In the genomic region with DNA sequence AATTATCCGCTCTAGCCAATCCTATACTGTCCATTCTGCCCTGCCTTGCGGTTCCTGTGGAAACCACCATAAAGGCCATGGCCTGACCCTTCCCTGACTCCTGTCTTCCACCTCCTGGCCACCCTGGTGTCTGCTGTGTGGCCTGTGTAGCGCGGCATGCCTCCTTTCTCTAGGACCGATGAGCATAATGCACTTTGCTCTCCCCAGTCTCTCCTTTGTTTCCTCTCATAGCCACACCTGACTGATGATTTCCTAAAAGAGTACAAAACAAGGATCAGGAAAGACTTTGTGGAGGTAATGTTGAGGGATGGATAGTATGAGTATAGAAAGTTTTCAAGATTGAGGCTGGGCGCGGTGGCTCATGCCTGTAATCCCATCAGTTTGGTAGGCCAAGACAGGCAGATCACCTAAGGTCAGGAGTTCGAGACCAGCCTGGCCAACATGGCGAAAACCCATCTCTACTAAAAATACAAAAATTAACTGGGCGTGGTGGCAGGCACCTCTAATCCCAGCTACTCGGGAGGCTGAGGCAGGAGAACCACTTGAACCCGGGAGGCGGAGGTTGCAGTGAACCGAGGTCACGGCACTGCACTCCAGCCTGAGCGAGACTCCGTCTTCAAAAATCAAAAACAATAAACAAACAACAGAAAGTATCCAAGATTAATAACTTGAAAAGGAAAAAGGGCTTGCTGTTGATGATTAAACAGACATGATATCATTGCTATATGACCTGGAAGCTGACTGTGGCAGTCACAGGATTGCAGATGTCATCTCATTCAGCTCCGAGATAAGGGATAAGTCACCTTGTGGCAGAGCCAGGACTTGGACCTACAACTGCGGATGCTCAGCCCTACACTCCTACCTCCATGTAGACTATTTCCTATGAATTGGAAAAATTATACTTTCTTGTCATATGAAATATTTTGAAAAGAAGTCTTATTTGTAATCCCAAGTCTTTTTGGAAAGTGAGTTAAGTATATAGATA, we compare ENCODE assay signal across 1 cellular context.
TF ChIP-seq lines count a peak whose summit lies in the region.

No MANE protein-coding gene starts in this region.

TF ChIP-seq in HepG2, 621 proteins besides CTCF, POLR2A, EP300 and RAD21 (continued from another document and continues in another):
- TF ChIP-seq, protein P1, sequence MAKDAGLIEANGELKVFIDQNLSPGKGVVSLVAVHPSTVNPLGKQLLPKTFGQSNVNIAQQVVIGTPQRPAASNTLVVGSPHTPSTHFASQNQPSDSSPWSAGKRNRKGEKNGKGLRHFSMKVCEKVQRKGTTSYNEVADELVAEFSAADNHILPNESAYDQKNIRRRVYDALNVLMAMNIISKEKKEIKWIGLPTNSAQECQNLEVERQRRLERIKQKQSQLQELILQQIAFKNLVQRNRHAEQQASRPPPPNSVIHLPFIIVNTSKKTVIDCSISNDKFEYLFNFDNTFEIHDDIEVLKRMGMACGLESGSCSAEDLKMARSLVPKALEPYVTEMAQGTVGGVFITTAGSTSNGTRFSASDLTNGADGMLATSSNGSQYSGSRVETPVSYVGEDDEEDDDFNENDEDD (CRISPR knock-in tag; IDR thresholded peaks at IDR 0.05; ENCODE audit: borderline replicate concordance), result 0 out of 2 replicates have a peak, but pooled peaks have one; percentile 18
- TF ChIP-seq KMT2A (CRISPR knock-in tag; IDR thresholded peaks at IDR 0.05) (peak; percentile 60; the same call in 1 of the 2 replicates), HNF1A (IDR thresholded peaks at IDR 0.05; ENCODE audit: low read depth) (0 out of 2 replicates have a peak, but pooled peaks have one; percentile 6), HNF1A (CRISPR knock-in tag; IDR thresholded peaks at IDR 0.05; ENCODE audit: borderline replicate concordance) (no peak; the same call in 1 of the 2 replicates), NFRKB (IDR thresholded peaks at IDR 0.05) (no peak), GATAD2A (CRISPR knock-in tag; IDR thresholded peaks at IDR 0.05) (peak; percentile 87), ZBTB21 (CRISPR knock-in tag; IDR thresholded peaks at IDR 0.05) (no peak), MTERF4 (CRISPR knock-in tag; IDR thresholded peaks at IDR 0.05) (no peak), ZSCAN12 (CRISPR knock-in tag; IDR thresholded peaks at IDR 0.05) (no peak), NPAS2 (CRISPR knock-in tag; IDR thresholded peaks at IDR 0.05; ENCODE audit: borderline replicate concordance) (no peak), ZNF605 (CRISPR knock-in tag; IDR thresholded peaks at IDR 0.05) (peak; percentile 40; the same call in 1 of the 2 replicates), NFE2L1 (CRISPR knock-in tag; IDR thresholded peaks at IDR 0.05; ENCODE audit: borderline replicate concordance) (no peak), RXRB (CRISPR knock-in tag; IDR thresholded peaks at IDR 0.05; ENCODE audit: borderline replicate concordance) (peak; percentile 83), ZBTB37 (CRISPR knock-in tag; IDR thresholded peaks at IDR 0.05) (no peak), HOXA3 (CRISPR knock-in tag; IDR thresholded peaks at IDR 0.05) (peak; percentile 53; the same call in 1 of the 2 replicates), POLR2AphosphoS5 (IDR thresholded peaks at IDR 0.05; ENCODE audit: low read depth, low read length) (no peak; the same call in 1 of the 2 replicates), ZNF333 (CRISPR knock-in tag; IDR thresholded peaks at IDR 0.05; ENCODE audit: borderline replicate concordance) (no peak), ZSCAN30 (CRISPR knock-in tag; IDR thresholded peaks at IDR 0.05) (no peak), ATF2 (CRISPR knock-in tag; IDR thresholded peaks at IDR 0.05) (no peak; the same call in 1 of the 2 replicates)
- TF ChIP-seq, protein P2, sequence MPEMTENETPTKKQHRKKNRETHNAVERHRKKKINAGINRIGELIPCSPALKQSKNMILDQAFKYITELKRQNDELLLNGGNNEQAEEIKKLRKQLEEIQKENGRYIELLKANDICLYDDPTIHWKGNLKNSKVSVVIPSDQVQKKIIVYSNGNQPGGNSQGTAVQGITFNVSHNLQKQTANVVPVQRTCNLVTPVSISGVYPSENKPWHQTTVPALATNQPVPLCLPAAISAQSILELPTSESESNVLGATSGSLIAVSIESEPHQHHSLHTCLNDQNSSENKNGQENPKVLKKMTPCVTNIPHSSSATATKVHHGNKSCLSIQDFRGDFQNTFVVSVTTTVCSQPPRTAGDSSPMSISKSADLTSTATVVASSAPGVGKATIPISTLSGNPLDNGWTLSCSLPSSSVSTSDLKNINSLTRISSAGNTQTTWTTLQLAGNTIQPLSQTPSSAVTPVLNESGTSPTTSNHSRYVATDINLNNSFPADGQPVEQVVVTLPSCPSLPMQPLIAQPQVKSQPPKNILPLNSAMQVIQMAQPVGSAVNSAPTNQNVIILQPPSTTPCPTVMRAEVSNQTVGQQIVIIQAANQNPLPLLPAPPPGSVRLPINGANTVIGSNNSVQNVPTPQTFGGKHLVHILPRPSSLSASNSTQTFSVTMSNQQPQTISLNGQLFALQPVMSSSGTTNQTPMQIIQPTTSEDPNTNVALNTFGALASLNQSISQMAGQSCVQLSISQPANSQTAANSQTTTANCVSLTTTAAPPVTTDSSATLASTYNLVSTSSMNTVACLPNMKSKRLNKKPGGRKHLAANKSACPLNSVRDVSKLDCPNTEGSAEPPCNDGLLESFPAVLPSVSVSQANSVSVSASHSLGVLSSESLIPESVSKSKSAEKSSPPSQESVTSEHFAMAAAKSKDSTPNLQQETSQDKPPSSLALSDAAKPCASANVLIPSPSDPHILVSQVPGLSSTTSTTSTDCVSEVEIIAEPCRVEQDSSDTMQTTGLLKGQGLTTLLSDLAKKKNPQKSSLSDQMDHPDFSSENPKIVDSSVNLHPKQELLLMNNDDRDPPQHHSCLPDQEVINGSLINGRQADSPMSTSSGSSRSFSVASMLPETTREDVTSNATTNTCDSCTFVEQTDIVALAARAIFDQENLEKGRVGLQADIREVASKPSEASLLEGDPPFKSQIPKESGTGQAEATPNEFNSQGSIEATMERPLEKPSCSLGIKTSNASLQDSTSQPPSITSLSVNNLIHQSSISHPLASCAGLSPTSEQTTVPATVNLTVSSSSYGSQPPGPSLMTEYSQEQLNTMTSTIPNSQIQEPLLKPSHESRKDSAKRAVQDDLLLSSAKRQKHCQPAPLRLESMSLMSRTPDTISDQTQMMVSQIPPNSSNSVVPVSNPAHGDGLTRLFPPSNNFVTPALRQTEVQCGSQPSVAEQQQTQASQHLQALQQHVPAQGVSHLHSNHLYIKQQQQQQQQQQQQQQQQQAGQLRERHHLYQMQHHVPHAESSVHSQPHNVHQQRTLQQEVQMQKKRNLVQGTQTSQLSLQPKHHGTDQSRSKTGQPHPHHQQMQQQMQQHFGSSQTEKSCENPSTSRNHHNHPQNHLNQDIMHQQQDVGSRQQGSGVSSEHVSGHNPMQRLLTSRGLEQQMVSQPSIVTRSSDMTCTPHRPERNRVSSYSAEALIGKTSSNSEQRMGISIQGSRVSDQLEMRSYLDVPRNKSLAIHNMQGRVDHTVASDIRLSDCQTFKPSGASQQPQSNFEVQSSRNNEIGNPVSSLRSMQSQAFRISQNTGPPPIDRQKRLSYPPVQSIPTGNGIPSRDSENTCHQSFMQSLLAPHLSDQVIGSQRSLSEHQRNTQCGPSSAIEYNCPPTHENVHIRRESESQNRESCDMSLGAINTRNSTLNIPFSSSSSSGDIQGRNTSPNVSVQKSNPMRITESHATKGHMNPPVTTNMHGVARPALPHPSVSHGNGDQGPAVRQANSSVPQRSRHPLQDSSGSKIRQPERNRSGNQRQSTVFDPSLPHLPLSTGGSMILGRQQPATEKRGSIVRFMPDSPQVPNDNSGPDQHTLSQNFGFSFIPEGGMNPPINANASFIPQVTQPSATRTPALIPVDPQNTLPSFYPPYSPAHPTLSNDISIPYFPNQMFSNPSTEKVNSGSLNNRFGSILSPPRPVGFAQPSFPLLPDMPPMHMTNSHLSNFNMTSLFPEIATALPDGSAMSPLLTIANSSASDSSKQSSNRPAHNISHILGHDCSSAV (CRISPR knock-in tag; IDR thresholded peaks at IDR 0.05; ENCODE audit: borderline replicate concordance), result no peak
- TF ChIP-seq, protein P3, sequence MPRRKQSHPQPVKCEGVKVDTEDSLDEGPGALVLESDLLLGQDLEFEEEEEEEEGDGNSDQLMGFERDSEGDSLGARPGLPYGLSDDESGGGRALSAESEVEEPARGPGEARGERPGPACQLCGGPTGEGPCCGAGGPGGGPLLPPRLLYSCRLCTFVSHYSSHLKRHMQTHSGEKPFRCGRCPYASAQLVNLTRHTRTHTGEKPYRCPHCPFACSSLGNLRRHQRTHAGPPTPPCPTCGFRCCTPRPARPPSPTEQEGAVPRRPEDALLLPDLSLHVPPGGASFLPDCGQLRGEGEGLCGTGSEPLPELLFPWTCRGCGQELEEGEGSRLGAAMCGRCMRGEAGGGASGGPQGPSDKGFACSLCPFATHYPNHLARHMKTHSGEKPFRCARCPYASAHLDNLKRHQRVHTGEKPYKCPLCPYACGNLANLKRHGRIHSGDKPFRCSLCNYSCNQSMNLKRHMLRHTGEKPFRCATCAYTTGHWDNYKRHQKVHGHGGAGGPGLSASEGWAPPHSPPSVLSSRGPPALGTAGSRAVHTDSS (CRISPR knock-in tag; conservative IDR thresholded peaks at IDR 0.05), result no peak
- TF ChIP-seq, protein P4, sequence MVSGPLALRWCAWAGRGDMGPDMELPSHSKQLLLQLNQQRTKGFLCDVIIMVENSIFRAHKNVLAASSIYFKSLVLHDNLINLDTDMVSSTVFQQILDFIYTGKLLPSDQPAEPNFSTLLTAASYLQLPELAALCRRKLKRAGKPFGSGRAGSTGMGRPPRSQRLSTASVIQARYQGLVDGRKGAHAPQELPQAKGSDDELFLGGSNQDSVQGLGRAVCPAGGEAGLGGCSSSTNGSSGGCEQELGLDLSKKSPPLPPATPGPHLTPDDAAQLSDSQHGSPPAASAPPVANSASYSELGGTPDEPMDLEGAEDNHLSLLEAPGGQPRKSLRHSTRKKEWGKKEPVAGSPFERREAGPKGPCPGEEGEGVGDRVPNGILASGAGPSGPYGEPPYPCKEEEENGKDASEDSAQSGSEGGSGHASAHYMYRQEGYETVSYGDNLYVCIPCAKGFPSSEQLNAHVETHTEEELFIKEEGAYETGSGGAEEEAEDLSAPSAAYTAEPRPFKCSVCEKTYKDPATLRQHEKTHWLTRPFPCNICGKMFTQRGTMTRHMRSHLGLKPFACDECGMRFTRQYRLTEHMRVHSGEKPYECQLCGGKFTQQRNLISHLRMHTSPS (CRISPR knock-in tag; IDR thresholded peaks at IDR 0.05; ENCODE audit: low read depth), result no peak
- TF ChIP-seq, protein P5, sequence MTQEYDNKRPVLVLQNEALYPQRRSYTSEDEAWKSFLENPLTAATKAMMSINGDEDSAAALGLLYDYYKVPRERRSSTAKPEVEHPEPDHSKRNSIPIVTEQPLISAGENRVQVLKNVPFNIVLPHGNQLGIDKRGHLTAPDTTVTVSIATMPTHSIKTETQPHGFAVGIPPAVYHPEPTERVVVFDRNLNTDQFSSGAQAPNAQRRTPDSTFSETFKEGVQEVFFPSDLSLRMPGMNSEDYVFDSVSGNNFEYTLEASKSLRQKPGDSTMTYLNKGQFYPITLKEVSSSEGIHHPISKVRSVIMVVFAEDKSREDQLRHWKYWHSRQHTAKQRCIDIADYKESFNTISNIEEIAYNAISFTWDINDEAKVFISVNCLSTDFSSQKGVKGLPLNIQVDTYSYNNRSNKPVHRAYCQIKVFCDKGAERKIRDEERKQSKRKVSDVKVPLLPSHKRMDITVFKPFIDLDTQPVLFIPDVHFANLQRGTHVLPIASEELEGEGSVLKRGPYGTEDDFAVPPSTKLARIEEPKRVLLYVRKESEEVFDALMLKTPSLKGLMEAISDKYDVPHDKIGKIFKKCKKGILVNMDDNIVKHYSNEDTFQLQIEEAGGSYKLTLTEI (CRISPR knock-in tag; conservative IDR thresholded peaks at IDR 0.05), result no peak
